Comparison of ENCODE assay signal across 27 cellular contexts in the genomic region with DNA sequence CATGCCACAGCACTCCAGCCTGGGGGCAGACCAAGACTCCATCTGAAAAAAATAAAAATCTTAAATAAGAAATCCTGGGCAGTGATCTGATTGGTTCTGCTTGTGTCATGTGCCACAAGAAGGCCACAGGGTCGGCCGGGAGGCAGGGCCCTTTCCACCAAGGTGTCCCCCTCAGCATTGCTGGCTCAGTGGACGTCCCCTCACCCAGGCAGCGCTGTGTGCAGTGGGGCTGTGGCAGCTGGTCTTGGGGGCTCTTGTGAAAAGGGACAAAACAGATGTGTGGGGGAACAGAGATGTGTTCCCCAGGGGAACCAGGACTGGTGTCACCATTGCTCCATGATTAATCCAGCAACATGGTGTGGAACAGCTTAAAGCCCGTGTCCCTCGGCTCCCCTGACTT.
"Had no signal": no experiment of that assay in that cellular context is flagged by ENCODE, and none has a peak within 500 bp of the region (broad histone marks: within the 10 kb centered on the region; RNA-seq: fewer than 3 reads in every experiment).

No MANE protein-coding gene starts in this region.

- H3K4me3 ChIP-seq: Peyer's patch had no signal

- DNase-seq: activated B cell treated with CpG ODN at 0.5 μM for 24 hours; activated CD4-positive, alpha-beta T cell treated with anti-CD3 and anti-CD28 coated beads for 1 hour; activated CD4-positive, alpha-beta T cell treated with anti-CD3 and anti-CD28 coated beads, Interleukin-2, amount 10 ng/mL, durations not matched to agents 24 days and 14 days; activated CD4-positive, alpha-beta T cell treated with anti-CD3 and anti-CD28 coated beads, Interleukin-2, amount 50 U/mL, for 48 hours; activated gamma-delta T cell; activated naive CD4-positive, alpha-beta T cell treated with anti-CD3 and anti-CD28 coated beads for 36 hours; activated T-cell treated with anti-CD3 and anti-CD28 coated beads, Interleukin-2, amount 50 U/mL, for 24 hours; amygdala; MV-4-11; NCI-H1092 treated with DMSO at 0.1 percent for 48 hours; NCI-H1417 treated with DMSO at 0.1 percent for 48 hours; NCI-H1694; NCI-H2029; NCI-H2107; NCI-H2171 treated with DMSO at 0.1 percent for 48 hours; NCI-H226; NCI-H510A; NCI-H526 treated with DMSO at 0.1 percent for 48 hours; NCI-H82; OCI-M1; Peyer's patch; SHP77 treated with DMSO at 0.1 percent for 48 hours; T-cell; T-helper 2 cell; T1000 had no signal

- H3K9ac ChIP-seq: KMS-11 had no signal

- ATAC-seq: activated CD8-positive, alpha-beta memory T cell treated with anti-CD3 and anti-CD28 coated beads, Interleukin-2, amount 10 ng/mL, durations not matched to agents 7 days and 5 days; T-cell had no signal

- H3K4me2 ChIP-seq: KMS-11 had no signal

- H3K27me3 ChIP-seq: Peyer's patch had no signal

- H3K9me3 ChIP-seq: Peyer's patch had no signal

- H3K27ac ChIP-seq: KMS-11, Peyer's patch had no signal

- H3K36me3 ChIP-seq: Peyer's patch had no signal
